1 cellular context compared by ENCODE assay signal in genomic region chr10:11879387-11880168, GRCh38.
TF ChIP-seq lines count a peak whose summit lies in the region.

No MANE protein-coding gene starts in this region.

TF ChIP-seq in GM23338, 12 proteins besides CTCF, POLR2A, EP300 and RAD21:
- TF ChIP-seq ZNF331 (CRISPR knock-in tag; IDR thresholded peaks at IDR 0.05; ENCODE audit: low read depth) (no peak), EZH2 (IDR thresholded peaks at IDR 0.05; ENCODE audit: low read depth, unreplicated experiment) (no peak), JUNB (IDR thresholded peaks at IDR 0.05; ENCODE audit: unreplicated experiment) (no peak), ZNF114 (CRISPR knock-in tag; IDR thresholded peaks at IDR 0.05) (no peak), NANOG (IDR thresholded peaks at IDR 0.05; ENCODE audit: borderline replicate concordance) (no peak), ZNF462 (CRISPR knock-in tag; IDR thresholded peaks at IDR 0.05) (no peak), POLR2AphosphoS5 (IDR thresholded peaks at IDR 0.05; ENCODE audit: low read depth) (no peak), ETS1 (IDR thresholded peaks at IDR 0.05) (no peak), CREB1 (CRISPR knock-in tag; IDR thresholded peaks at IDR 0.05; ENCODE audit: low read depth) (no peak)
